In genomic region chr2:15823459-15824396, GRCh38 we compare ENCODE assay signal across 1 cellular context.
TF ChIP-seq lines count a peak whose summit lies in the region.

No MANE protein-coding gene starts in this region.

TF ChIP-seq in K562, 482 proteins besides CTCF, POLR2A, EP300 and RAD21 (continued from another document):
- no peak for TF ChIP-seq STAT6 (CRISPR knock-in tag; IDR thresholded peaks at IDR 0.05)
- TF ChIP-seq STAG1 (CRISPR knock-in tag; IDR thresholded peaks at IDR 0.05; ENCODE audit: borderline replicate concordance), result no peak
TF ChIP-seq in K562: peak in this region for 2.
